Comparison of ENCODE assay signal across 15 cellular contexts in the genomic region with DNA sequence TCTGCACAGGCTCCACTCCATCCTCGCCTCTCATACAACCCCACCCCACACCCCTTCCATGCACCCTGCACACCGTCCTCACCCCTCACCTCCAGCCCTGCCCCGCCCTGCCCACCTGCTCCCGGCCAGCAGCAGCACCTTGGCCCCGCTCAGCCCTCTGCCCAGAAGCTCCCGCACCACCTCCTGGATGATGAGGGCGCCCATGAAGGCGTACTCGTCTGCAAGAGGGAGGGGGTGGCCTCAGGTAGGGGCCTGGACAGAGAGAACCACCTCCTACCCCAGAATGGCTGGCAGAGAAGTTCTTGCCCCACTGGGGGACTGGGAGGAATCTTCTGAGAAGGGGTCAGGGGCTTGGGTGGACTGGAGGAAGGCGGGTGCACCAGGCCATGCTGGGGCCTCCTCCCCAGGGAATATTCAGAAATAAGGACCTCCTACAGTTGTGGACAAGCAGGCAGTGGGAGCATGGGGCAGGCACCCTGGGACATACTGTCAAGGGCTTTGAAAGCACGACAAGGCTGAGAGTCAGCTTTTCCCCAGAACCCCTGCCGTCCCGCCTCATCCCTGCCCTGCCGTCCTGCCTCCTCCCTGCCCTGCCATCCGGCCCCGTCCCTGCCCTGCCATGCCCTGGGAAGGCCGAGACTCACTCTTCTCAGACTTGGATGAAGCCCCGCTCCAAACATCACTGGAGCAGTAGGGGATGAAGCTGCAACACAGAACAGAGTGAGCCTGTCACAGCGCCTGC. TPM values are rescaled to one million over a fixed set of nuclear protein-coding genes. Genes with fewer than 3 reads are reported as not detected.
DNase-seq lines count a peak whose midpoint lies in the region; ATAC-seq and TF ChIP-seq lines count a peak whose summit lies in the region.
"Had no signal": no experiment of that assay in that cellular context is flagged by ENCODE, and none has a peak within 500 bp of the region (broad histone marks: within the 10 kb centered on the region; RNA-seq: fewer than 3 reads in every experiment).

No MANE protein-coding gene starts in this region.

- H3K36me3 Mint-ChIP-seq in activated T-cell treated with anti-CD3 and anti-CD28 coated beads, Interleukin-2, amount 50 U/mL, for 4 hours (ENCODE audit: insufficient read depth) = no peaks in the 10 kb centered on the region
- no peaks in the 10 kb centered on the region for H3K36me3 Mint-ChIP-seq in activated T-cell treated with anti-CD3 and anti-CD28 coated beads, Interleukin-2, amount 50 U/mL, for 72 hours (ENCODE audit: insufficient read depth in 2 of 2)
- no peaks in the 10 kb centered on the region for H3K36me3 Mint-ChIP-seq in activated T-helper 17 cell treated with anti-CD3 and anti-CD28 coated beads, Interleukin-2, amount 50 U/mL, for 72 hours (ENCODE audit: low read depth)
- no peaks in the 10 kb centered on the region for H3K36me3 Mint-ChIP-seq in naive thymus-derived CD8-positive, alpha-beta T cell
- H3K36me3 Mint-ChIP-seq in CD14-positive monocyte = peaks cover 0 to 6% of the 10 kb centered on the region in 2 donors

- H3K4me1 Mint-ChIP-seq in activated T-cell treated with anti-CD3 and anti-CD28 coated beads, Interleukin-2, amount 50 U/mL, for 4 hours (ENCODE audit: low read depth) = peaks cover 3% of the 10 kb centered on the region
- no peaks in the 10 kb centered on the region for H3K4me1 Mint-ChIP-seq in activated T-cell treated with anti-CD3 and anti-CD28 coated beads, Interleukin-2, amount 50 U/mL, for 72 hours (ENCODE audit: low read depth)
- no peaks in the 10 kb centered on the region for H3K4me1 Mint-ChIP-seq in activated T-helper 17 cell treated with anti-CD3 and anti-CD28 coated beads, Interleukin-2, amount 50 U/mL, for 72 hours
- H3K4me1 Mint-ChIP-seq in naive thymus-derived CD8-positive, alpha-beta T cell = peaks cover 0 to 6% (median 4%) of the 10 kb centered on the region in 4 donors
- peaks cover 5% of the 10 kb centered on the region for H3K4me1 Mint-ChIP-seq in CD14-positive monocyte

- peaks cover 21% of the 10 kb centered on the region for H3K27me3 Mint-ChIP-seq in activated T-cell treated with anti-CD3 and anti-CD28 coated beads, Interleukin-2, amount 50 U/mL, for 4 hours (ENCODE audit: low read depth)
- peaks cover 14% of the 10 kb centered on the region for H3K27me3 Mint-ChIP-seq in activated T-cell treated with anti-CD3 and anti-CD28 coated beads, Interleukin-2, amount 50 U/mL, for 72 hours (ENCODE audit: low read depth)
- H3K27me3 Mint-ChIP-seq in activated T-helper 17 cell treated with anti-CD3 and anti-CD28 coated beads, Interleukin-2, amount 50 U/mL, for 72 hours = peaks cover 14% of the 10 kb centered on the region
- H3K27me3 Mint-ChIP-seq in naive thymus-derived CD8-positive, alpha-beta T cell = peaks cover 0 to 19% (median 9%) of the 10 kb centered on the region in 5 donors
- peaks cover 25 to 55% (median 32%) of the 10 kb centered on the region in 3 donors for H3K27me3 Mint-ChIP-seq in CD14-positive monocyte (ENCODE audit: low read depth in 3 of 3)

- H3K4me3 Mint-ChIP-seq in activated T-cell treated with anti-CD3 and anti-CD28 coated beads, Interleukin-2, amount 50 U/mL, for 4 hours = peak overlapping the region; percentile 13
- H3K4me3 Mint-ChIP-seq in activated T-cell treated with anti-CD3 and anti-CD28 coated beads, Interleukin-2, amount 50 U/mL, for 72 hours = peak overlapping the region in 1 of 2 donors; percentile 74
- peak overlapping the region; percentile 54 for H3K4me3 Mint-ChIP-seq in activated T-helper 17 cell treated with anti-CD3 and anti-CD28 coated beads, Interleukin-2, amount 50 U/mL, for 72 hours
- H3K4me3 Mint-ChIP-seq in naive thymus-derived CD8-positive, alpha-beta T cell = peak overlapping the region in 6 of 10 donors; percentile 10 to 72 (median 24)
- peak overlapping the region in 1 of 2 donors; percentile 82 for H3K4me3 Mint-ChIP-seq in CD14-positive monocyte

- H3K9me3 Mint-ChIP-seq in activated T-cell treated with anti-CD3 and anti-CD28 coated beads, Interleukin-2, amount 50 U/mL, for 4 hours = no peaks in the 10 kb centered on the region
- H3K9me3 Mint-ChIP-seq in activated T-cell treated with anti-CD3 and anti-CD28 coated beads, Interleukin-2, amount 50 U/mL, for 72 hours = no peaks in the 10 kb centered on the region
- no peaks in the 10 kb centered on the region for H3K9me3 Mint-ChIP-seq in activated T-helper 17 cell treated with anti-CD3 and anti-CD28 coated beads, Interleukin-2, amount 50 U/mL, for 72 hours
- H3K9me3 Mint-ChIP-seq in naive thymus-derived CD8-positive, alpha-beta T cell = no peaks in the 10 kb centered on the region
- H3K9me3 Mint-ChIP-seq in CD14-positive monocyte = peaks cover 0 to 13% (median 5%) of the 10 kb centered on the region in 7 donors

- ATAC-seq in activated T-cell treated with anti-CD3 and anti-CD28 coated beads, Interleukin-2, amount 50 U/mL, for 4 hours = no peak
- ATAC-seq in activated T-cell treated with anti-CD3 and anti-CD28 coated beads, Interleukin-2, amount 50 U/mL, for 72 hours (replicated peaks in 1 of 2) = no peak
- ATAC-seq in activated T-helper 17 cell treated with anti-CD3 and anti-CD28 coated beads, Interleukin-2, amount 50 U/mL, for 72 hours (replicated peaks) = no peak
- ATAC-seq in naive thymus-derived CD8-positive, alpha-beta T cell = no peak
- ATAC-seq in right cardiac atrium = no peak
- ATAC-seq: A549, HCT116 had no signal

- no peak overlapping the region for H3K27ac ChIP-seq in right cardiac atrium (ENCODE audit: low read length)
- H3K27ac ChIP-seq: A549, Peyer's patch had no signal

- H3K4me3 ChIP-seq in right cardiac atrium (ENCODE audit: low read length) = no peak overlapping the region
- H3K4me3 ChIP-seq: A549, Peyer's patch had no signal

- TF ChIP-seq CTCF in CD14-positive monocyte (IDR thresholded peaks at IDR 0.05) = no peak

- POLR2A ChIA-PET in naive thymus-derived CD8-positive, alpha-beta T cell (lab: Charles Lee) = no interaction called here

- H3K27me3 ChIP-seq in right cardiac atrium (ENCODE audit: control insufficient read depth, insufficient read depth) = no peaks in the 10 kb centered on the region

- no peaks in the 10 kb centered on the region for H3K9me3 ChIP-seq in right cardiac atrium (ENCODE audit: control insufficient read depth, low read length)
- H3K9me3 ChIP-seq: A549, Peyer's patch had no signal

- no peaks in the 10 kb centered on the region for H3K4me1 ChIP-seq in right cardiac atrium (ENCODE audit: control insufficient read depth, insufficient read depth, low read length)

- intact Hi-C loops in right cardiac atrium (cut with DNase I) = loop anchor here in 1 of 4 donors (5.0 kb wide), 1 partner anchor 64 kb away; a partner anchor contains a TSS
- intact Hi-C loops in CD14-positive monocyte (cut with micrococcal nuclease) = loop anchor here in 1 of 2 donors (2.0 kb wide), 1 partner anchor 65 kb away; a partner anchor contains a TSS

- DNase-seq in activated T-cell treated with anti-CD3 and anti-CD28 coated beads, Interleukin-2, amount 50 U/mL, for 4 hours = no peak
- DNase-seq in activated T-cell treated with anti-CD3 and anti-CD28 coated beads, Interleukin-2, amount 50 U/mL, for 72 hours = no peak
- DNase-seq in naive thymus-derived CD8-positive, alpha-beta T cell = no peak
- DNase-seq in right cardiac atrium (no peak), CD14-positive monocyte (ENCODE audit: low spot score) (no peak), NCI-H2081 (lab: John Stamatoyannopoulos, UW) (no peak)
- DNase-seq: DMS53, NCI-H1436, NCI-H2029 treated with DMSO at 0.1 percent for 48 hours, NCI-H510A treated with DMSO at 0.1 percent for 48 hours, Peyer's patch had no signal

- 80% methylated on average over 19 of the region's 19 CpGs for WGBS in right cardiac atrium

- H3K27ac Mint-ChIP-seq in activated T-cell treated with anti-CD3 and anti-CD28 coated beads, Interleukin-2, amount 50 U/mL, for 72 hours = no peak overlapping the region
- no peak overlapping the region for H3K27ac Mint-ChIP-seq in activated T-helper 17 cell treated with anti-CD3 and anti-CD28 coated beads, Interleukin-2, amount 50 U/mL, for 72 hours
- no peak overlapping the region for H3K27ac Mint-ChIP-seq in naive thymus-derived CD8-positive, alpha-beta T cell
- H3K27ac Mint-ChIP-seq in CD14-positive monocyte = no peak overlapping the region

RNA-seq across cellular contexts. Expression of a gene that starts 3.1 kb away (rescaled TPM):
- total RNA-seq in activated T-cell treated with anti-CD3 and anti-CD28 coated beads, Interleukin-2, amount 50 U/mL, for 4 hours = under 1 TPM; 0.40 to 0.56 (median 0.41) TPM
- total RNA-seq in activated T-cell treated with anti-CD3 and anti-CD28 coated beads, Interleukin-2, amount 50 U/mL, for 72 hours = 1 to 10 TPM in 1 of 2 donors, under 1 TPM in 1; 0.76 to 1.4 TPM
- total RNA-seq in activated T-helper 17 cell treated with anti-CD3 and anti-CD28 coated beads, Interleukin-2, amount 50 U/mL, for 72 hours = 1 to 10 TPM in 1 of 2 donors, under 1 TPM in 1; 0.17 to 6.8 TPM
- not detected for total RNA-seq in naive thymus-derived CD8-positive, alpha-beta T cell
- polyA plus RNA-seq in naive thymus-derived CD8-positive, alpha-beta T cell = not detected
- total RNA-seq in right cardiac atrium = not detected
- polyA plus RNA-seq in right cardiac atrium (0.05 TPM), CD14-positive monocyte (not detected)

RNA-seq across cellular contexts. Expression of a gene that starts 10.8 kb away (rescaled TPM):
- total RNA-seq in activated T-cell treated with anti-CD3 and anti-CD28 coated beads, Interleukin-2, amount 50 U/mL, for 4 hours = not detected
- total RNA-seq in activated T-cell treated with anti-CD3 and anti-CD28 coated beads, Interleukin-2, amount 50 U/mL, for 72 hours = not detected
- total RNA-seq in activated T-helper 17 cell treated with anti-CD3 and anti-CD28 coated beads, Interleukin-2, amount 50 U/mL, for 72 hours = not detected
- total RNA-seq in naive thymus-derived CD8-positive, alpha-beta T cell = not detected
- not detected for polyA plus RNA-seq in naive thymus-derived CD8-positive, alpha-beta T cell
- total RNA-seq in right cardiac atrium = 1 to 10 TPM in 2 of 4 donors, under 1 TPM in 1, not detected in 1; 0.51 to 1.9 (median 1.4) TPM
- 1.2 TPM for polyA plus RNA-seq in right cardiac atrium
- polyA plus RNA-seq in CD14-positive monocyte = not detected
- total RNA-seq: HT-29 had no signal
- polyA plus RNA-seq: A549 had no signal

RNA-seq across cellular contexts. Expression of a gene that starts 19.6 kb away (rescaled TPM):
- 10 to 100 TPM; 41.4 to 41.9 (median 41.6) TPM for total RNA-seq in activated T-cell treated with anti-CD3 and anti-CD28 coated beads, Interleukin-2, amount 50 U/mL, for 4 hours
- 10 to 100 TPM; 32.0 to 34.2 TPM for total RNA-seq in activated T-cell treated with anti-CD3 and anti-CD28 coated beads, Interleukin-2, amount 50 U/mL, for 72 hours
- total RNA-seq in activated T-helper 17 cell treated with anti-CD3 and anti-CD28 coated beads, Interleukin-2, amount 50 U/mL, for 72 hours = 10 to 100 TPM; 22.3 to 30.3 TPM
- total RNA-seq in naive thymus-derived CD8-positive, alpha-beta T cell = 10 to 100 TPM; 43.0 to 47.7 TPM
- 10 to 100 TPM; 28.1 to 33.4 (median 29.1) TPM for polyA plus RNA-seq in naive thymus-derived CD8-positive, alpha-beta T cell
- 10 to 100 TPM; 16.6 to 28.9 (median 21.6) TPM for total RNA-seq in right cardiac atrium
- polyA plus RNA-seq in right cardiac atrium (20.1 TPM), CD14-positive monocyte (10 to 100 TPM; 25.5 to 25.6 TPM)

RNA-seq across cellular contexts. Expression of a gene that starts 20.8 kb away (rescaled TPM):
- total RNA-seq in activated T-cell treated with anti-CD3 and anti-CD28 coated beads, Interleukin-2, amount 50 U/mL, for 4 hours = 100 to 1,000 TPM; 192 to 199 (median 194) TPM
- 100 to 1,000 TPM; 141 to 178 TPM for total RNA-seq in activated T-cell treated with anti-CD3 and anti-CD28 coated beads, Interleukin-2, amount 50 U/mL, for 72 hours
- total RNA-seq in activated T-helper 17 cell treated with anti-CD3 and anti-CD28 coated beads, Interleukin-2, amount 50 U/mL, for 72 hours = 10 to 100 TPM; 25.1 to 40.6 TPM
- 1 to 10 TPM; 5.7 to 9.1 TPM for total RNA-seq in naive thymus-derived CD8-positive, alpha-beta T cell
- 1 to 10 TPM; 2.9 to 4.8 (median 3.0) TPM for polyA plus RNA-seq in naive thymus-derived CD8-positive, alpha-beta T cell
- total RNA-seq in right cardiac atrium = 1 to 10 TPM; 2.7 to 8.5 (median 6.7) TPM
- polyA plus RNA-seq in right cardiac atrium (4.3 TPM), CD14-positive monocyte (not detected)

RNA-seq across cellular contexts. Expression of a gene that starts 30.3 kb away (rescaled TPM):
- 10 to 100 TPM; 42.9 to 50.9 (median 43.4) TPM for total RNA-seq in activated T-cell treated with anti-CD3 and anti-CD28 coated beads, Interleukin-2, amount 50 U/mL, for 4 hours
- 10 to 100 TPM; 41.5 to 44.7 TPM for total RNA-seq in activated T-cell treated with anti-CD3 and anti-CD28 coated beads, Interleukin-2, amount 50 U/mL, for 72 hours
- 10 to 100 TPM; 28.9 to 32.6 TPM for total RNA-seq in activated T-helper 17 cell treated with anti-CD3 and anti-CD28 coated beads, Interleukin-2, amount 50 U/mL, for 72 hours
- total RNA-seq in naive thymus-derived CD8-positive, alpha-beta T cell = 10 to 100 TPM; 17.1 to 18.0 TPM
- polyA plus RNA-seq in naive thymus-derived CD8-positive, alpha-beta T cell = 1 to 10 TPM; 1.2 to 2.5 (median 2.2) TPM
- 10 to 100 TPM; 16.6 to 28.9 (median 26.0) TPM for total RNA-seq in right cardiac atrium
- polyA plus RNA-seq in right cardiac atrium = 18.4 TPM
- polyA plus RNA-seq in CD14-positive monocyte = 1 to 10 TPM; 7.4 to 7.6 TPM
